18 cellular contexts compared by ENCODE assay signal in genomic region chr12:92032101-92032500, GRCh38.
DNase-seq lines count a peak whose midpoint lies in the region; ATAC-seq, FAIRE-seq and TF ChIP-seq lines count a peak whose summit lies in the region.
"Had no signal": no experiment of that assay in that cellular context is flagged by ENCODE, and none has a peak within 500 bp of the region (broad histone marks: within the 10 kb centered on the region; RNA-seq: fewer than 3 reads in every experiment).

No MANE protein-coding gene starts in this region.

- H3K36me3 Mint-ChIP-seq in CD4-positive, alpha-beta T cell (ENCODE audit: low read depth) = peaks cover 9% of the 10 kb centered on the region

- peak overlapping the region; percentile 96 for H3K27ac Mint-ChIP-seq in CD4-positive, alpha-beta T cell
- H3K27ac Mint-ChIP-seq: endodermal cell had no signal

- H3K9me3 Mint-ChIP-seq in CD4-positive, alpha-beta T cell = peaks cover 3% of the 10 kb centered on the region
- H3K9me3 Mint-ChIP-seq: endodermal cell had no signal

- no peak for TF ChIP-seq POLR2A in prostate gland (IDR thresholded peaks at IDR 0.05)

- no peaks in the 10 kb centered on the region for H3K27me3 ChIP-seq in CD4-positive, alpha-beta T cell (ENCODE audit: control insufficient read depth, insufficient read depth, low read length)
- H3K27me3 ChIP-seq in ascending aorta (no peaks in the 10 kb centered on the region), prostate gland (replicated peaks; ENCODE audit: insufficient read depth) (no peaks in the 10 kb centered on the region), A673 (replicated peaks; ENCODE audit: insufficient read depth, low read depth, low read length, poor library complexity) (no peaks in the 10 kb centered on the region)
- H3K27me3 ChIP-seq: foreskin keratinocyte had no signal

- H3K4me1 Mint-ChIP-seq in CD4-positive, alpha-beta T cell (ENCODE audit: low read depth) = peaks cover 98% of the 10 kb centered on the region

- H3K4me1 ChIP-seq in ascending aorta = peaks cover 0 to 29% of the 10 kb centered on the region in 2 donors
- peaks cover 13% of the 10 kb centered on the region for H3K4me1 ChIP-seq in prostate gland (replicated peaks)
- peaks cover 18% of the 10 kb centered on the region for H3K4me1 ChIP-seq in A673 (ENCODE audit: insufficient read depth, low read length, poor library complexity, severe bottlenecking)

- H3K4me3 ChIP-seq in ascending aorta = no peak overlapping the region
- H3K4me3 ChIP-seq in prostate gland = no peak overlapping the region
- no peak overlapping the region for H3K4me3 ChIP-seq in A673 (ENCODE audit: low read depth, low read length, poor library complexity, severe bottlenecking)
- H3K4me3 ChIP-seq: thoracic aorta had no signal

- no peak for ATAC-seq in CD4-positive, alpha-beta T cell (ENCODE audit: poor library complexity)
- no peak for ATAC-seq in GM21390 (IDR thresholded peaks at IDR 0.05; ENCODE audit: unreplicated experiment)
- ATAC-seq: foreskin keratinocyte had no signal

- peak overlapping the region; percentile 65 for H3K4me3 Mint-ChIP-seq in CD4-positive, alpha-beta T cell
- H3K4me3 Mint-ChIP-seq: endodermal cell had no signal

- TF ChIP-seq CTCF in CD4-positive, alpha-beta T cell (IDR thresholded peaks at IDR 0.05) = no peak
- TF ChIP-seq CTCF in ascending aorta (IDR thresholded peaks at IDR 0.05) (no peak), prostate gland (IDR thresholded peaks at IDR 0.05) (no peak), A673 (conservative IDR thresholded peaks at IDR 0.05; ENCODE audit: low read depth, low read length) (no peak)

- H3K27ac ChIP-seq in CD4-positive, alpha-beta T cell (ENCODE audit: low read depth, low read length) = peak overlapping the region; percentile 34
- H3K27ac ChIP-seq in ascending aorta (peak overlapping the region; percentile 10 to 27), prostate gland (peak overlapping the region; percentile 80 to 82), A673 (ENCODE audit: low read depth, low read length, poor library complexity, severe bottlenecking) (no peak overlapping the region)
- H3K27ac ChIP-seq: foreskin keratinocyte, parathyroid adenoma, thoracic aorta had no signal

- H3K9me3 ChIP-seq in CD4-positive, alpha-beta T cell (ENCODE audit: control insufficient read depth, low read length) = no peaks in the 10 kb centered on the region
- H3K9me3 ChIP-seq in ascending aorta (no peaks in the 10 kb centered on the region), prostate gland (no peaks in the 10 kb centered on the region), A673 (ENCODE audit: low read depth, low read length, poor library complexity, severe bottlenecking) (no peaks in the 10 kb centered on the region)
- H3K9me3 ChIP-seq: thoracic aorta had no signal

- no peak for DNase-seq in CD4-positive, alpha-beta T cell
- DNase-seq in GM19239 (ENCODE audit: insufficient read length, low spot score) = no peak
- DNase-seq in ascending aorta (ENCODE audit: low spot score in 2 of 2) = no peak
- DNase-seq in prostate gland (ENCODE audit: low spot score) = no peak
- DNase-seq in AG08395 (ENCODE audit: low spot score) = no peak
- DNase-seq in GM19240 (ENCODE audit: insufficient read length, low spot score) = no peak
- no peak for DNase-seq in A673 (ENCODE audit: low spot score)
- DNase-seq: activated CD4-positive, alpha-beta T cell treated with anti-CD3 and anti-CD28 coated beads for 4 hours; activated effector memory CD4-positive, alpha-beta T cell treated with Interleukin-2 at 50 U/mL for 16 hours; endodermal cell; foreskin keratinocyte; NCI-H2029 treated with DMSO at 0.1 percent for 48 hours; NCI-H69; stimulated activated CD4-positive, alpha-beta T cell treated with anti-CD3 and anti-CD28 coated beads, Interleukin-12 subunit alpha, Interleukin-12 subunit beta, amount 100 ng/mL, for 4 hours had no signal

- 65% methylated on average over 1 of the region's 1 CpG for WGBS in prostate gland

- no peaks in the 10 kb centered on the region for H3K27me3 Mint-ChIP-seq in CD4-positive, alpha-beta T cell

- no peaks in the 10 kb centered on the region for H3K36me3 ChIP-seq in ascending aorta
- H3K36me3 ChIP-seq in prostate gland = no peaks in the 10 kb centered on the region
- H3K36me3 ChIP-seq in A673 (ENCODE audit: insufficient read depth, low read length, poor library complexity, severe bottlenecking) = no peaks in the 10 kb centered on the region
- H3K36me3 ChIP-seq: thoracic aorta had no signal

- FAIRE-seq in GM19239 (lab: Jason Lieb, UNC) = peak; percentile 76
- FAIRE-seq: bronchial epithelial cell had no signal

- intact Hi-C loops in CD4-positive, alpha-beta T cell (cut with DNase I, micrococcal nuclease) = loop anchor here (5.0 to 10.0 kb wide), 3 partner anchors 35 to 157 kb away; no protein-coding TSS in a partner anchor
- intact Hi-C loops in ascending aorta (cut with DNase I) = loop anchor here (5.0 kb wide), 1 partner anchor 40 kb away; no protein-coding TSS in a partner anchor
- intact Hi-C loops in prostate gland (cut with DNase I) = loop anchor here (2.0 kb wide), 1 partner anchor 113 kb away; the partner anchor contains the start of gene BTG1
- intact Hi-C loops in A673 (cut with micrococcal nuclease; ENCODE audit: unreplicated experiment) = loop anchor here (5.0 kb wide), 1 partner anchor 110 kb away; no protein-coding TSS in a partner anchor

- CTCF ChIA-PET in CD4-positive, alpha-beta T cell (lab: Charles Lee) = interaction anchor here (0.8 to 1.9 kb wide), 2 partner anchors 10 to 35 kb away, joined by 3 to 8 read pairs; no protein-coding TSS in a partner anchor
- CTCF ChIA-PET in A673 (lab: Charles Lee) = no interaction called here

- BruUV-seq in A673 (replicated peaks; lab: Mats Ljungman, UMichigan) = no TSS peak

- POLR2A ChIA-PET in CD4-positive, alpha-beta T cell (lab: Charles Lee) = interaction anchor here (1.4 to 8.9 kb wide), 12 partner anchors 9 to 372 kb away, joined by 3 to 276 read pairs (median 18); partner anchors contain the start of gene BTG1
- POLR2A ChIA-PET in A673 (lab: Charles Lee; ENCODE audit: low non-redundant PET) = no interaction called here
